In the genomic region with DNA sequence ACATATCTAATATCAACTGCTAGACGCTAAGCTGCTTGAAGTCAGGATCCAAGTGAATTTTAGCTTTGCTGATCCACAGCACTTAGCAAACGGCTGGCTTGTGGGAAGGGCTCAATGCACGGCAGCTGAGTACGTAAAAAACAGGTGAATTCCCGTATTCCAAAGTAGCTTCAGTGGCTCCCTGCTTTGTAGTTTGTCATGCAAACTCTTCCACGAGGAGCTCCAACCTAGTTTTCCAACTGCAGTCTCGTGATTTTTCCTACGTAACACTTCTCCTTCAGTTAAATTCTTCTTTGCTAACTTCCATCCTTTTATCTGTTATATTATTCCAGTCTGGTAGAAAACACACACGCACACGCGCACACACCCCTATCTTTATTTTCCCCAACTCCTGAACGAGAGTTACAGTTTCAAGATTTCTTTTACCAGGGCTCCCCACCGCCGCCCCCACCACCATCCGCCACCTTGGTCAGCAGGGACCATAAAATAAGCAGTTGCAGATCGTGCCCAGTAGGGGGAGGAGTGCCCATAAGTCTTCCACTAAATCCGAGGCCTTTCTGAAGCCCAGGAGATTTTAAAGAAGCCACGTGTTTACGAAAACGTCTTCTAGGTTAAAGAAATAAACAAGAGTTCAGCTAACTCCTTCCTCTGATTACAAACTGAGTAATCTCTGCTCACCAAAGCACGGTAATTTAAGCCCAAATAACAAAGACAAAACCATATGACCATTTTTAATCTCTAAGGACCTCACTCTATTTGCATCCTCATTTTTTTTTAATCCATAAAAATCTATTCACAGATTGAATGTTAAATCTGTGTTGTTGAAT, we compare ENCODE assay signal across 8 cellular contexts. TPM values are rescaled to one million over a fixed set of nuclear protein-coding genes. Genes with fewer than 3 reads are reported as not detected.
DNase-seq lines count a peak whose midpoint lies in the region; ATAC-seq and TF ChIP-seq lines count a peak whose summit lies in the region.

No MANE protein-coding gene starts in this region.

- H3K36me3 Mint-ChIP-seq in activated naive CD8-positive, alpha-beta T cell treated with anti-CD3 and anti-CD28 coated beads, Interleukin-2, amount 50 U/mL, for 24 hours (ENCODE audit: low read depth), result no peaks in the 10 kb centered on the region

- H3K4me1 Mint-ChIP-seq in activated naive CD8-positive, alpha-beta T cell treated with anti-CD3 and anti-CD28 coated beads, Interleukin-2, amount 50 U/mL, for 24 hours, result peaks cover 13% of the 10 kb centered on the region

- peaks cover 21% of the 10 kb centered on the region for H3K27me3 Mint-ChIP-seq in activated naive CD8-positive, alpha-beta T cell treated with anti-CD3 and anti-CD28 coated beads, Interleukin-2, amount 50 U/mL, for 24 hours

- H3K4me3 ChIP-seq in DND-41 (ENCODE audit: low read depth in 1 of 2, low read length in 2 of 2), result no peak overlapping the region
- H3K4me3 ChIP-seq in right atrium auricular region, result peak overlapping the region; percentile 4 to 32
- H3K4me3 ChIP-seq in psoas muscle, result peak overlapping the region; percentile 42

- no peak overlapping the region for H3K4me2 ChIP-seq in DND-41 (ENCODE audit: insufficient read depth, low read length)

- peak overlapping the region; percentile 59 for H3K27ac Mint-ChIP-seq in activated naive CD8-positive, alpha-beta T cell treated with anti-CD3 and anti-CD28 coated beads, Interleukin-2, amount 50 U/mL, for 24 hours

- 25 to 36% (median 36%) methylated on average over 21 of the region's 21 CpGs for WGBS in psoas muscle, 3 donors

- peak; percentile 37 for TF ChIP-seq CTCF in DND-41 (IDR thresholded peaks at IDR 0.05; ENCODE audit: borderline replicate concordance, extremely low read depth, low read length, poor library complexity, severe bottlenecking)
- TF ChIP-seq CTCF in right atrium auricular region (IDR thresholded peaks at IDR 0.05), result peak; percentile 80 to 90
- peak; percentile 75 for TF ChIP-seq CTCF in psoas muscle (IDR thresholded peaks at IDR 0.05)

- intact Hi-C loops in psoas muscle (cut with DNase I), result loop anchor here (2.0 to 10.0 kb wide), 2 partner anchors 124 to 162 kb away; no protein-coding TSS in a partner anchor

- H3K36me3 ChIP-seq in DND-41 (ENCODE audit: insufficient read depth, low read length), result no peaks in the 10 kb centered on the region
- H3K36me3 ChIP-seq in right atrium auricular region, result no peaks in the 10 kb centered on the region
- H3K36me3 ChIP-seq in psoas muscle (ENCODE audit: insufficient read depth in 1 of 2, low read depth in 1 of 2), result no peaks in the 10 kb centered on the region

- no peak overlapping the region for H2AFZ ChIP-seq in DND-41 (ENCODE audit: low read depth, low read length)

- no peaks in the 10 kb centered on the region for H3K9me3 ChIP-seq in DND-41 (ENCODE audit: insufficient read depth, low read length, severe bottlenecking)
- no peaks in the 10 kb centered on the region for H3K9me3 ChIP-seq in right atrium auricular region
- no peaks in the 10 kb centered on the region for H3K9me3 ChIP-seq in psoas muscle

- H3K79me2 ChIP-seq in DND-41 (ENCODE audit: insufficient read depth, low read length), result no peaks in the 10 kb centered on the region

- no peak overlapping the region for H3K27ac ChIP-seq in DND-41 (ENCODE audit: low read length)
- no peak overlapping the region for H3K27ac ChIP-seq in right atrium auricular region
- H3K27ac ChIP-seq in psoas muscle, result no peak overlapping the region

- H3K4me3 Mint-ChIP-seq in activated naive CD8-positive, alpha-beta T cell treated with anti-CD3 and anti-CD28 coated beads, Interleukin-2, amount 50 U/mL, for 24 hours, result peak overlapping the region; percentile 37

- peaks cover 5% of the 10 kb centered on the region for H3K9me3 Mint-ChIP-seq in activated naive CD8-positive, alpha-beta T cell treated with anti-CD3 and anti-CD28 coated beads, Interleukin-2, amount 50 U/mL, for 24 hours

- H4K20me1 ChIP-seq in DND-41 (ENCODE audit: insufficient read depth, low read length), result no peaks in the 10 kb centered on the region

- no peaks in the 10 kb centered on the region for H3K27me3 ChIP-seq in DND-41 (ENCODE audit: insufficient read depth, low read length, poor library complexity)
- no peaks in the 10 kb centered on the region for H3K27me3 ChIP-seq in right atrium auricular region
- no peaks in the 10 kb centered on the region for H3K27me3 ChIP-seq in psoas muscle (ENCODE audit: insufficient read depth in 3 of 3, low read length in 2 of 3)

- H3K4me1 ChIP-seq in DND-41 (ENCODE audit: insufficient read depth, low read length), result no peaks in the 10 kb centered on the region
- peaks cover 0 to 10% of the 10 kb centered on the region in 2 donors for H3K4me1 ChIP-seq in right atrium auricular region
- no peaks in the 10 kb centered on the region for H3K4me1 ChIP-seq in psoas muscle

- no peak for ATAC-seq in DND-41 (ENCODE audit: insufficient read depth, low read depth)
- ATAC-seq in GM19372 (IDR thresholded peaks at IDR 0.05; ENCODE audit: low read depth, unreplicated experiment), result peak; percentile 78
- ATAC-seq in HG03354 (IDR thresholded peaks at IDR 0.05; ENCODE audit: poor library complexity, severe bottlenecking, unreplicated experiment), result peak; percentile 84
- ATAC-seq in activated naive CD8-positive, alpha-beta T cell treated with anti-CD3 and anti-CD28 coated beads, Interleukin-2, amount 50 U/mL, for 24 hours, result no peak
- peak; percentile 85 to 98 (median 90) for ATAC-seq in psoas muscle

- DNase-seq in DND-41 (no peak), NCI-H524 (lab: John Stamatoyannopoulos, UW) (peak; percentile 61 to 80), right atrium auricular region (ENCODE audit: low spot score) (peak; percentile 71), psoas muscle (peak; percentile 29 to 62), NCI-H2227 (lab: John Stamatoyannopoulos, UW; ENCODE audit: unreplicated experiment) (no peak)
- DNase-seq in activated naive CD8-positive, alpha-beta T cell treated with anti-CD3 and anti-CD28 coated beads, Interleukin-2, amount 50 U/mL, for 24 hours, result peak; percentile 36

- H3K9ac ChIP-seq in DND-41 (ENCODE audit: low read depth, low read length), result no peak overlapping the region

RNA-seq across cellular contexts. Expression of gene TRIO, which starts 34.8 kb away (rescaled TPM):
- total RNA-seq in right atrium auricular region, result 10 to 100 TPM; 51.6 to 67.0 TPM
- total RNA-seq in psoas muscle, result 10 to 100 TPM; 35.0 to 77.5 (median 51.7) TPM
- polyA plus RNA-seq in psoas muscle, result 10 to 100 TPM; 18.5 to 31.7 (median 19.4) TPM

Comparison
In these comparisons a context has a peak if more than half of its experiments do, and no peak if none do; other contexts are left out.
1. ATAC-seq: peak in GM19372 (single experiment), HG03354 (single experiment) and psoas muscle (4 of 4); none in DND-41 (single experiment) and activated naive CD8-positive, alpha-beta T cell treated with anti-CD3 and anti-CD28 coated beads, Interleukin-2, amount 50 U/mL, for 24 hours (single experiment).
2. DNase-seq: peak in NCI-H524 (2 of 2), activated naive CD8-positive, alpha-beta T cell treated with anti-CD3 and anti-CD28 coated beads, Interleukin-2, amount 50 U/mL, for 24 hours (single experiment), right atrium auricular region (single experiment) and psoas muscle (2 of 2); none in DND-41 (single experiment) and NCI-H2227 (single experiment).
3. H3K4me3 ChIP-seq: peak in right atrium auricular region (2 of 2) and psoas muscle (single experiment); none in DND-41 (0 of 2).
4. Peak in every context shown above with its lines, with median percentiles within 50 percentile points of each other: CTCF ChIP-seq.